Comparison of ENCODE assay signal across 20 cellular contexts in genomic region chr1:213245270-213245669, GRCh38.
"Had no signal": no experiment of that assay in that cellular context is flagged by ENCODE, and none has a peak within 500 bp of the region (broad histone marks: within the 10 kb centered on the region; RNA-seq: fewer than 3 reads in every experiment).

No MANE protein-coding gene starts in this region.

- H3K4me3 Mint-ChIP-seq: activated CD4-positive, alpha-beta memory T cell treated with anti-CD3 and anti-CD28 coated beads for 36 hours; activated naive CD8-positive, alpha-beta T cell treated with anti-CD3 and anti-CD28 coated beads, Interleukin-2, amount 50 U/mL, for 24 hours; activated T-cell treated with anti-CD3 and anti-CD28 coated beads, Interleukin-2, amount 50 U/mL, for 24 hours; effector memory CD8-positive, alpha-beta T cell; mesothelial cell of epicardium; nephron progenitor cell had no signal

- H3K27me3 Mint-ChIP-seq: activated CD4-positive, alpha-beta memory T cell treated with anti-CD3 and anti-CD28 coated beads for 36 hours; activated naive CD8-positive, alpha-beta T cell treated with anti-CD3 and anti-CD28 coated beads, Interleukin-2, amount 50 U/mL, for 24 hours; activated T-cell treated with anti-CD3 and anti-CD28 coated beads, Interleukin-2, amount 50 U/mL, for 24 hours; effector memory CD8-positive, alpha-beta T cell; naive B cell had no signal

- H3K27me3 ChIP-seq: gastrocnemius medialis, tibial nerve had no signal

- H2AFZ ChIP-seq: parathyroid adenoma had no signal

- H3K79me2 ChIP-seq: parathyroid adenoma had no signal

- H3K27ac ChIP-seq: gastrocnemius medialis, parathyroid adenoma, tibial nerve, WERI-Rb-1 had no signal

- DNase-seq: activated CD8-positive, alpha-beta memory T cell treated with anti-CD3 and anti-CD28 coated beads, Interleukin-2, amount 50 U/mL, for 48 hours; activated gamma-delta T cell; activated naive CD4-positive, alpha-beta T cell treated with anti-CD3 and anti-CD28 coated beads, Interleukin-2, amount 50 U/mL, for 16 hours; activated T-cell treated with anti-CD3 and anti-CD28 coated beads, Interleukin-2, amount 50 U/mL, for 24 hours; cortex of kidney; gastrocnemius medialis; glutamatergic neuron; left cardiac atrium; right cardiac atrium; T1000 had no signal

- H3K9ac ChIP-seq: parathyroid adenoma had no signal

- H3K4me3 ChIP-seq: gastrocnemius medialis, tibial nerve had no signal

- H3K9me3 Mint-ChIP-seq: activated CD4-positive, alpha-beta memory T cell treated with anti-CD3 and anti-CD28 coated beads for 36 hours; activated naive CD8-positive, alpha-beta T cell treated with anti-CD3 and anti-CD28 coated beads, Interleukin-2, amount 50 U/mL, for 24 hours; activated T-cell treated with anti-CD3 and anti-CD28 coated beads, Interleukin-2, amount 50 U/mL, for 24 hours; effector memory CD8-positive, alpha-beta T cell; mesothelial cell of epicardium; naive B cell; nephron progenitor cell had no signal

- H3K27ac Mint-ChIP-seq: activated CD4-positive, alpha-beta memory T cell treated with anti-CD3 and anti-CD28 coated beads for 36 hours; activated naive CD8-positive, alpha-beta T cell treated with anti-CD3 and anti-CD28 coated beads, Interleukin-2, amount 50 U/mL, for 24 hours; activated T-cell treated with anti-CD3 and anti-CD28 coated beads, Interleukin-2, amount 50 U/mL, for 24 hours; mesothelial cell of epicardium; naive B cell; nephron progenitor cell had no signal

- H3K4me1 Mint-ChIP-seq: activated naive CD8-positive, alpha-beta T cell treated with anti-CD3 and anti-CD28 coated beads, Interleukin-2, amount 50 U/mL, for 24 hours; naive B cell had no signal

- H3K4me1 ChIP-seq: gastrocnemius medialis, parathyroid adenoma, tibial nerve had no signal

- H3K36me3 Mint-ChIP-seq: activated CD4-positive, alpha-beta memory T cell treated with anti-CD3 and anti-CD28 coated beads for 36 hours had no signal

- ATAC-seq: activated CD4-positive, CD25-positive, alpha-beta regulatory T cell treated with anti-CD3 and anti-CD28 coated beads, Interleukin-2, amount 50 U/mL, for 24 hours; activated naive CD8-positive, alpha-beta T cell treated with anti-CD3 and anti-CD28 coated beads, Interleukin-2, amount 50 U/mL, for 24 hours; effector memory CD8-positive, alpha-beta T cell; gastrocnemius medialis; left cardiac atrium; right cardiac atrium had no signal

- H3K36me3 ChIP-seq: WERI-Rb-1 had no signal

- H3K9me3 ChIP-seq: gastrocnemius medialis, tibial nerve had no signal
